In genomic region chr10:75137533-75138438, GRCh38 we compare ENCODE assay signal across 9 cellular contexts. TPM values are rescaled to one million over a fixed set of nuclear protein-coding genes. Genes with fewer than 3 reads are reported as not detected.
DNase-seq lines count a peak whose midpoint lies in the region; ATAC-seq and TF ChIP-seq lines count a peak whose summit lies in the region.
"Had no signal": no experiment of that assay in that cellular context is flagged by ENCODE, and none has a peak within 500 bp of the region (broad histone marks: within the 10 kb centered on the region; RNA-seq: fewer than 3 reads in every experiment).

No MANE protein-coding gene starts in this region.

- no peak overlapping the region for H3K4me2 ChIP-seq in mesenchymal stem cell (ENCODE audit: low read length, poor library complexity, severe bottlenecking)

- H3K27me3 Mint-ChIP-seq in activated T-helper 1 cell treated with anti-CD3 and anti-CD28 coated beads, Interleukin-12 subunit alpha, Interleukin-12 subunit beta, Interleukin-2, Interleukin-4 antibody, amounts not matched to agents 30 ng/mL and 10 ng/mL and 1 ng/mL, durations not matched to agents 14 hours and 24 hours and 36 hours (ENCODE audit: insufficient read depth) = no peaks in the 10 kb centered on the region

- no peaks in the 10 kb centered on the region for H3K27me3 ChIP-seq in mesenchymal stem cell (ENCODE audit: control insufficient read depth in 1 of 2, insufficient read depth in 1 of 2, low read length in 2 of 2)
- no peaks in the 10 kb centered on the region for H3K27me3 ChIP-seq in BE2C

- H2AFZ ChIP-seq in mesenchymal stem cell (ENCODE audit: low read depth, low read length) = no peak overlapping the region

- H4K8ac ChIP-seq in mesenchymal stem cell (ENCODE audit: low read length) = no peak overlapping the region

- peaks cover 4% of the 10 kb centered on the region for H3K9me3 Mint-ChIP-seq in activated T-helper 1 cell treated with anti-CD3 and anti-CD28 coated beads, Interleukin-12 subunit alpha, Interleukin-12 subunit beta, Interleukin-2, Interleukin-4 antibody, amounts not matched to agents 30 ng/mL and 10 ng/mL and 1 ng/mL, durations not matched to agents 14 hours and 24 hours and 36 hours

- ATAC-seq in HG03196 (IDR thresholded peaks at IDR 0.05; ENCODE audit: unreplicated experiment) = peak; percentile 59

- WGBS in mesenchymal stem cell = 8% methylated on average over 2 of the region's 3 CpGs

- H3K79me1 ChIP-seq in mesenchymal stem cell (replicated peaks; ENCODE audit: low read length, poor library complexity, severe bottlenecking) = peaks cover 9% of the 10 kb centered on the region

- H3K27ac ChIP-seq in mesenchymal stem cell (ENCODE audit: low read length, poor library complexity, severe bottlenecking) = no peak overlapping the region
- H3K27ac ChIP-seq: HL-60 had no signal

- H3K36me3 Mint-ChIP-seq in activated T-helper 1 cell treated with anti-CD3 and anti-CD28 coated beads, Interleukin-12 subunit alpha, Interleukin-12 subunit beta, Interleukin-2, Interleukin-4 antibody, amounts not matched to agents 30 ng/mL and 10 ng/mL and 1 ng/mL, durations not matched to agents 14 hours and 24 hours and 36 hours (ENCODE audit: low read depth) = peaks cover 5% of the 10 kb centered on the region

- H3K9me3 ChIP-seq in mesenchymal stem cell (ENCODE audit: control insufficient read depth, low read length) = no peaks in the 10 kb centered on the region
- no peaks in the 10 kb centered on the region for H3K9me3 ChIP-seq in BE2C

- H3K4ac ChIP-seq in mesenchymal stem cell (ENCODE audit: low read depth in 1 of 2, low read length in 2 of 2) = no peak overlapping the region

- intact Hi-C loops in activated T-helper 1 cell treated with anti-CD3 and anti-CD28 coated beads, Interleukin-12 subunit alpha, Interleukin-12 subunit beta, Interleukin-2, Interleukin-4 antibody, amounts not matched to agents 30 ng/mL and 10 ng/mL and 1 ng/mL, durations not matched to agents 14 hours and 24 hours and 36 hours (cut with micrococcal nuclease) = loop anchor here (1.0 to 5.0 kb wide), 2 partner anchors 25 to 50 kb away; no protein-coding TSS in a partner anchor

- no peak overlapping the region for H3K18ac ChIP-seq in mesenchymal stem cell (ENCODE audit: low read depth in 1 of 2, low read length in 2 of 2)

- no peak for TF ChIP-seq CTCF in BE2C (IDR thresholded peaks at IDR 0.05; ENCODE audit: low read depth, low read length)

- no peak overlapping the region for H2BK5ac ChIP-seq in mesenchymal stem cell (ENCODE audit: low read depth, low read length, poor library complexity, severe bottlenecking)

- no peak overlapping the region for H3K4me3 Mint-ChIP-seq in activated T-helper 1 cell treated with anti-CD3 and anti-CD28 coated beads, Interleukin-12 subunit alpha, Interleukin-12 subunit beta, Interleukin-2, Interleukin-4 antibody, amounts not matched to agents 30 ng/mL and 10 ng/mL and 1 ng/mL, durations not matched to agents 14 hours and 24 hours and 36 hours

- H3K23ac ChIP-seq in mesenchymal stem cell (ENCODE audit: low read length in 2 of 2) = no peak overlapping the region

- peaks cover 27% of the 10 kb centered on the region for H3K4me1 Mint-ChIP-seq in activated T-helper 1 cell treated with anti-CD3 and anti-CD28 coated beads, Interleukin-12 subunit alpha, Interleukin-12 subunit beta, Interleukin-2, Interleukin-4 antibody, amounts not matched to agents 30 ng/mL and 10 ng/mL and 1 ng/mL, durations not matched to agents 14 hours and 24 hours and 36 hours (ENCODE audit: low read depth)

- H2BK12ac ChIP-seq in mesenchymal stem cell (ENCODE audit: low read length in 2 of 2) = no peak overlapping the region

- DNase-seq in DMS 273 (lab: John Stamatoyannopoulos, UW; ENCODE audit: unreplicated experiment) (peak; percentile 12), mesenchymal stem cell (peak; percentile 60), DMS153 treated with DMSO at 0.1 percent for 48 hours (lab: John Stamatoyannopoulos, UW; ENCODE audit: unreplicated experiment) (no peak), NCI-H1417 (lab: John Stamatoyannopoulos, UW) (no peak), NCI-H187 treated with DMSO at 0.1 percent for 48 hours (lab: John Stamatoyannopoulos, UW) (no peak), BE2C (no peak)
- no peak for DNase-seq in activated T-helper 1 cell treated with anti-CD3 and anti-CD28 coated beads, Interleukin-12 subunit alpha, Interleukin-12 subunit beta, Interleukin-2, Interleukin-4 antibody, amounts not matched to agents 30 ng/mL and 10 ng/mL and 1 ng/mL, durations not matched to agents 14 hours and 24 hours and 36 hours (ENCODE audit: low spot score)

- H2BK120ac ChIP-seq in mesenchymal stem cell (ENCODE audit: low read depth, low read length) = no peak overlapping the region

- H3K9ac ChIP-seq in mesenchymal stem cell (ENCODE audit: low read length) = peak overlapping the region; percentile 37

- peaks cover 0 to 2% of the 10 kb centered on the region in 2 experiments for H3K36me3 ChIP-seq in mesenchymal stem cell (ENCODE audit: control insufficient read depth in 1 of 2, insufficient read depth in 2 of 2, low read depth in 1 of 2, low read length in 2 of 2)
- H3K36me3 ChIP-seq in BE2C = no peaks in the 10 kb centered on the region

- H3K4me1 ChIP-seq in mesenchymal stem cell (ENCODE audit: control insufficient read depth, insufficient read depth, low read depth, low read length) = no peaks in the 10 kb centered on the region
- peaks cover 5% of the 10 kb centered on the region; the same call in 1 of the 2 replicates for H3K4me1 ChIP-seq in BE2C

- no peak overlapping the region for H3K14ac ChIP-seq in mesenchymal stem cell (ENCODE audit: low read length in 2 of 2)

- no peak overlapping the region for H2BK15ac ChIP-seq in mesenchymal stem cell (ENCODE audit: low read depth, poor library complexity, severe bottlenecking)

- H3K4me3 ChIP-seq in mesenchymal stem cell (ENCODE audit: insufficient read depth in 1 of 2, low read depth in 1 of 2, low read length in 2 of 2) (no peak overlapping the region), BE2C (ENCODE audit: low read depth, low read length) (no peak overlapping the region)

- H2AK5ac ChIP-seq in mesenchymal stem cell (ENCODE audit: low read length, severe bottlenecking) = no peak overlapping the region

- peak overlapping the region; percentile 20 for H3K27ac Mint-ChIP-seq in activated T-helper 1 cell treated with anti-CD3 and anti-CD28 coated beads, Interleukin-12 subunit alpha, Interleukin-12 subunit beta, Interleukin-2, Interleukin-4 antibody, amounts not matched to agents 30 ng/mL and 10 ng/mL and 1 ng/mL, durations not matched to agents 14 hours and 24 hours and 36 hours

- H4K91ac ChIP-seq in mesenchymal stem cell (ENCODE audit: low read length) = no peak overlapping the region

RNA-seq across cellular contexts. Expression of gene SAMD8, which starts 26.3 kb away (rescaled TPM):
- 16.2 and 16.5 TPM in 2 replicates for total RNA-seq in activated T-helper 1 cell treated with anti-CD3 and anti-CD28 coated beads, Interleukin-12 subunit alpha, Interleukin-12 subunit beta, Interleukin-2, Interleukin-4 antibody, amounts not matched to agents 30 ng/mL and 10 ng/mL and 1 ng/mL, durations not matched to agents 14 hours and 24 hours and 36 hours
- polyA plus RNA-seq in mesenchymal stem cell (2013, experiment 1 of 2) = 12.8 TPM
- polyA plus RNA-seq in mesenchymal stem cell (2013, experiment 2 of 2) = 13.2 TPM
- polyA plus RNA-seq in BE2C (2012; ENCODE audit: insufficient read depth, insufficient read length, low read depth) = 4.0 TPM

Comparison
In these comparisons a context has a peak if more than half of its experiments do, and no peak if none do; other contexts are left out.
1. DNase-seq: peak in DMS 273 (single experiment) and mesenchymal stem cell (single experiment); none in activated T-helper 1 cell treated with anti-CD3 and anti-CD28 coated beads, Interleukin-12 subunit alpha, Interleukin-12 subunit beta, Interleukin-2, Interleukin-4 antibody, amounts not matched to agents 30 ng/mL and 10 ng/mL and 1 ng/mL, durations not matched to agents 14 hours and 24 hours and 36 hours (single experiment), DMS153 treated with DMSO at 0.1 percent for 48 hours (single experiment), NCI-H1417 (0 of 3), NCI-H187 treated with DMSO at 0.1 percent for 48 hours (single experiment) and BE2C (single experiment).